2 cellular contexts compared by ENCODE assay signal in genomic region chr11:6483015-6483414, GRCh38.
TF ChIP-seq lines count a peak whose summit lies in the region.

No MANE protein-coding gene starts in this region.

TF ChIP-seq in SK-N-SH, 30 proteins besides CTCF, POLR2A, EP300 and RAD21:
- TF ChIP-seq, protein P1, sequence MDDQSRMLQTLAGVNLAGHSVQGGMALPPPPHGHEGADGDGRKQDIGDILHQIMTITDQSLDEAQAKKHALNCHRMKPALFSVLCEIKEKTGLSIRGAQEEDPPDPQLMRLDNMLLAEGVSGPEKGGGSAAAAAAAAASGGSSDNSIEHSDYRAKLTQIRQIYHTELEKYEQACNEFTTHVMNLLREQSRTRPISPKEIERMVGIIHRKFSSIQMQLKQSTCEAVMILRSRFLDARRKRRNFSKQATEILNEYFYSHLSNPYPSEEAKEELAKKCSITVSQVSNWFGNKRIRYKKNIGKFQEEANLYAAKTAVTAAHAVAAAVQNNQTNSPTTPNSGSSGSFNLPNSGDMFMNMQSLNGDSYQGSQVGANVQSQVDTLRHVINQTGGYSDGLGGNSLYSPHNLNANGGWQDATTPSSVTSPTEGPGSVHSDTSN (IDR thresholded peaks at IDR 0.05) = no peak
- TF ChIP-seq ELF1 (IDR thresholded peaks at IDR 0.05) (no peak), TEAD4 (IDR thresholded peaks at IDR 0.05; ENCODE audit: borderline replicate concordance, insufficient read depth) (no peak), RXRA (IDR thresholded peaks at IDR 0.05; ENCODE audit: borderline replicate concordance, low read depth) (no peak), SMC3 (IDR thresholded peaks at IDR 0.05; ENCODE audit: low read depth, low read length) (no peak), FOXJ3 (CRISPR knock-in tag; IDR thresholded peaks at IDR 0.05) (no peak), MAX (IDR thresholded peaks at IDR 0.05; ENCODE audit: low read depth) (no peak), RFX5 (IDR thresholded peaks at IDR 0.05; ENCODE audit: low read length) (no peak), NFIC (IDR thresholded peaks at IDR 0.05; ENCODE audit: borderline replicate concordance) (no peak), GABPA (IDR thresholded peaks at IDR 0.05; ENCODE audit: low read depth) (no peak), REST (IDR thresholded peaks at IDR 0.05; ENCODE audit: low read depth, low read length) (no peak), MXI1 (IDR thresholded peaks at IDR 0.05; ENCODE audit: low read depth, low read length) (no peak), TAF1 (IDR thresholded peaks at IDR 0.05; ENCODE audit: borderline replicate concordance, low read depth, low read length) (no peak), RCOR1 (IDR thresholded peaks at IDR 0.05; ENCODE audit: low read length) (no peak), MEF2A (IDR thresholded peaks at IDR 0.05; ENCODE audit: borderline replicate concordance, low read depth) (no peak), SIN3A (IDR thresholded peaks at IDR 0.05; ENCODE audit: borderline replicate concordance, low read depth, low read length) (no peak)
- TF ChIP-seq, protein P2, sequence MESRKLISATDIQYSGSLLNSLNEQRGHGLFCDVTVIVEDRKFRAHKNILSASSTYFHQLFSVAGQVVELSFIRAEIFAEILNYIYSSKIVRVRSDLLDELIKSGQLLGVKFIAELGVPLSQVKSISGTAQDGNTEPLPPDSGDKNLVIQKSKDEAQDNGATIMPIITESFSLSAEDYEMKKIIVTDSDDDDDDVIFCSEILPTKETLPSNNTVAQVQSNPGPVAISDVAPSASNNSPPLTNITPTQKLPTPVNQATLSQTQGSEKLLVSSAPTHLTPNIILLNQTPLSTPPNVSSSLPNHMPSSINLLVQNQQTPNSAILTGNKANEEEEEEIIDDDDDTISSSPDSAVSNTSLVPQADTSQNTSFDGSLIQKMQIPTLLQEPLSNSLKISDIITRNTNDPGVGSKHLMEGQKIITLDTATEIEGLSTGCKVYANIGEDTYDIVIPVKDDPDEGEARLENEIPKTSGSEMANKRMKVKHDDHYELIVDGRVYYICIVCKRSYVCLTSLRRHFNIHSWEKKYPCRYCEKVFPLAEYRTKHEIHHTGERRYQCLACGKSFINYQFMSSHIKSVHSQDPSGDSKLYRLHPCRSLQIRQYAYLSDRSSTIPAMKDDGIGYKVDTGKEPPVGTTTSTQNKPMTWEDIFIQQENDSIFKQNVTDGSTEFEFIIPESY (IDR thresholded peaks at IDR 0.05; ENCODE audit: borderline replicate concordance, low read depth) = no peak

TF ChIP-seq in SK-N-SH treated with all-trans-retinoic acid at 6 μM for 48 hours, 23 proteins besides CTCF, POLR2A, EP300 and RAD21 (continued from another document):
- TF ChIP-seq ZFP3 (CRISPR knock-in tag; IDR thresholded peaks at IDR 0.05) (no peak), BACH2 (CRISPR knock-in tag; IDR thresholded peaks at IDR 0.05; ENCODE audit: borderline replicate concordance) (no peak)
